Comparison of ENCODE assay signal across 12 cellular contexts in the genomic region with DNA sequence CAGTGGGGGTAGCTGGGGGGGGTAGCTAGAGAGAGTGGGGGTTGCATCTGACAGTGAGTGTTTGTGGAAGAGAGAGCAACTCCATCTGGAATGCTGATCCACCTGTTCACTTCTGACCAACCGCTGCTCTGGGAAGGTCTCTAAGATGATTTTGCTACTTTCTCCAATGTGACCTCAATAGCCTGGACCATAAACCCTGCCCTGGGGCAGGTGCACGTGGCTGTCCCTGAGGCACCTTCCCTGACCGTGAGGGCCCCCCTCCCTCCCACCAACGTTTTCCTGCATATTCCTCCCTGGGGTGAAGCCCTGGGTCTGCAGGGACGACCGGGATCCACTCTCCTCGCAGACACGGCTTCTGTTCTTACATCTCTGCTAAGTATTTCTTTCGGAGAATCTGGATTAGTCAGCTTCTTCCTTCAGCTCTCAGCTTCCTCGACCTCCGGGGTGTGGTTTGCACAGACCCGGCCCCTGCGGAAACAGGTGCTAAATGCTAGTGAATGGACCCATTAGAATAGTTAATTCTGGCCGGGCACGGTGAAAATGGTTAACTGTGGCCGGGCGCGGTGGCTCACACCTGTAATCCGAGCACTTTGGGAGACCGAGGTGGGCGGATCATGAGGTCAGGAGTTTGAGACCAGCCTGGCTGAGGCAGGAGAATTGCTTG. TPM values are rescaled to one million over a fixed set of nuclear protein-coding genes. Genes with fewer than 3 reads are reported as not detected.
A peak's percentile ranks its signal among the peaks of the same experiment; 100 is the strongest.
DNase-seq lines count a peak whose midpoint lies in the region; ATAC-seq and TF ChIP-seq lines count a peak whose summit lies in the region.
"Had no signal": no experiment of that assay in that cellular context is flagged by ENCODE, and none has a peak within 500 bp of the region (broad histone marks: within the 10 kb centered on the region; RNA-seq: fewer than 3 reads in every experiment).

No MANE protein-coding gene starts in this region.

- H3K4me3 Mint-ChIP-seq in T-cell (peak overlapping the region in 2 of 3 donors; percentile 15 to 59), endothelial cell (ENCODE audit: unreplicated experiment) (no peak overlapping the region)
- H3K4me3 Mint-ChIP-seq: natural killer cell treated with Interleukin-12 subunit alpha and Interleukin-12 subunit beta and Interleukin-15 and Interleukin-18, amount 100 ng/mL, for 72 hours had no signal

- H3K27ac ChIP-seq in 22Rv1: peak overlapping the region; percentile 71; the same call in 1 of the 2 replicates
- H3K27ac ChIP-seq: right atrium auricular region had no signal

- ATAC-seq in T-cell (replicated peaks in 1 of 4): peak in 1 of 4 experiments; percentile 43
- peak; percentile 44 for ATAC-seq in left colon
- ATAC-seq in GM18498 (IDR thresholded peaks at IDR 0.05; ENCODE audit: unreplicated experiment): no peak

- H3K4me1 Mint-ChIP-seq in T-cell (peaks cover 0 to 3% (median 0%) of the 10 kb centered on the region in 3 donors), endothelial cell (ENCODE audit: unreplicated experiment) (no peaks in the 10 kb centered on the region)

- peak overlapping the region; percentile 6 to 25 for H3K27ac Mint-ChIP-seq in T-cell
- no peak overlapping the region for H3K27ac Mint-ChIP-seq in endothelial cell (ENCODE audit: unreplicated experiment)

- POLR2A ChIA-PET in T-cell (lab: Charles Lee): no interaction called here

- intact Hi-C loops in left colon (cut with DNase I, micrococcal nuclease): no loop called here

- H3K9me3 Mint-ChIP-seq in T-cell (no peaks in the 10 kb centered on the region), endothelial cell (ENCODE audit: unreplicated experiment) (peaks cover 7% of the 10 kb centered on the region)
- H3K9me3 Mint-ChIP-seq: natural killer cell treated with Interleukin-12 subunit alpha and Interleukin-12 subunit beta and Interleukin-15 and Interleukin-18, amount 100 ng/mL, for 72 hours had no signal

- H3K36me3 Mint-ChIP-seq in T-cell: no peaks in the 10 kb centered on the region
- H3K36me3 Mint-ChIP-seq in endothelial cell (ENCODE audit: low read depth, unreplicated experiment): no peaks in the 10 kb centered on the region
- H3K36me3 Mint-ChIP-seq: natural killer cell treated with Interleukin-12 subunit alpha and Interleukin-12 subunit beta and Interleukin-15 and Interleukin-18, amount 100 ng/mL, for 72 hours had no signal

- H3K27me3 Mint-ChIP-seq in T-cell (no peaks in the 10 kb centered on the region), endothelial cell (ENCODE audit: unreplicated experiment) (peaks cover 6% of the 10 kb centered on the region)
- H3K27me3 Mint-ChIP-seq: natural killer cell treated with Interleukin-12 subunit alpha and Interleukin-12 subunit beta and Interleukin-15 and Interleukin-18, amount 100 ng/mL, for 72 hours had no signal

- TF ChIP-seq CTCF in 22Rv1 (IDR thresholded peaks at IDR 0.05) (no peak), GM10266 (IDR thresholded peaks at IDR 0.05; ENCODE audit: control insufficient read depth, insufficient read depth, low read depth, missing control alignments) (no peak), endothelial cell (IDR thresholded peaks at IDR 0.05; ENCODE audit: unreplicated experiment) (no peak)

- CTCF ChIA-PET in T-cell (lab: Charles Lee): no interaction called here

- peak; percentile 38 for DNase-seq in GM10266 (ENCODE audit: extremely low spot score)
- DNase-seq in T-cell: no peak
- DNase-seq in left colon: peak in 1 of 2 donors; percentile 35
- no peak for DNase-seq in D341Med (ENCODE audit: low spot score)
- DNase-seq in endothelial cell (ENCODE audit: low spot score): no peak
- no peak for DNase-seq in anterior cingulate cortex (lab: John Stamatoyannopoulos, UW)
- DNase-seq: activated CD4-positive, alpha-beta T cell treated with anti-CD3 and anti-CD28 coated beads for 4 hours; stimulated activated CD4-positive, alpha-beta T cell treated with anti-CD3 and anti-CD28 coated beads, Interleukin-2, amount 100 ng/mL, for 48 hours had no signal

RNA-seq across cellular contexts. Expression of gene PLCXD1, which starts 21.4 kb away (rescaled TPM):
- total RNA-seq in T-cell: 10 to 100 TPM; 18.6 to 27.4 (median 22.4) TPM
- total RNA-seq in left colon: 10 to 100 TPM; 12.6 to 19.1 TPM
- 21.7 TPM for total RNA-seq in endothelial cell (ENCODE audit: unreplicated experiment)

RNA-seq across cellular contexts. Expression of gene GTPBP6, which starts 58.8 kb away (rescaled TPM):
- total RNA-seq in T-cell (100 to 1,000 TPM in 3 of 5 donors, 10 to 100 TPM in 2; 58.8 to 112 (median 111) TPM), left colon (10 to 100 TPM; 50.0 to 56.9 TPM), endothelial cell (ENCODE audit: unreplicated experiment) (47.2 TPM)
